ENCODE assay signal across 28 cellular contexts in the genomic region with DNA sequence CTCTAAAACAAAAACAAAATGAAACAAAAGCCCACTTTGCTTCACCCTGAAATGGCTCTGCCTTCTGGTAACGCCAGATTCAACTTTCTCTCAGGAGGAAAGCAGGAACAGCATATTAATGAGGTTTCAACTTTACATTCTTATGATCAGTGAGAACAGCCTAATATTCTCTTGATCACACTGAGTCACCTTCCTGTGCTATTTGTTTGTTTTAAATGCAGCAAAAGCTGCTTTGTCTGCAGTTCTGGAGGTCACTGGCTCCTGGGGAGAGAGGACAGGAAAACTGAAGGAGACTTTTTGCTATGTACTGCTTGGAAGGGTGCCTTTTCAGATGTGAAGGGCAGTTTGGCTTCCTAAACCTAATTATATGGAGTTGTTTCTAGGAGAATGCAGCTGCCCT. TPM values are rescaled to one million over a fixed set of nuclear protein-coding genes. Genes with fewer than 3 reads are reported as not detected.
DNase-seq lines count a peak whose midpoint lies in the region; ATAC-seq, FAIRE-seq and TF ChIP-seq lines count a peak whose summit lies in the region.
"Had no signal": no experiment of that assay in that cellular context is flagged by ENCODE, and none has a peak within 500 bp of the region (broad histone marks: within the 10 kb centered on the region; RNA-seq: fewer than 3 reads in every experiment).

No MANE protein-coding gene starts in this region.

- ATAC-seq in right lobe of liver (peak; percentile 49 to 89 (median 64)), HepG2 (no peak), HG03354 (IDR thresholded peaks at IDR 0.05; ENCODE audit: poor library complexity, severe bottlenecking, unreplicated experiment) (no peak), pancreas (no peak)
- ATAC-seq: A549; esophagus mucosa; naive thymus-derived CD8-positive, alpha-beta T cell; Right ventricle myocardium inferior had no signal

- H3K4me1 ChIP-seq in right lobe of liver (no peaks in the 10 kb centered on the region), HepG2 (ENCODE audit: insufficient read depth, low read length) (no peaks in the 10 kb centered on the region), thyroid gland (peaks cover 3 to 7% of the 10 kb centered on the region in 2 donors), pancreas (no peaks in the 10 kb centered on the region)
- H3K4me1 ChIP-seq: A549 had no signal

- TF ChIP-seq POLR2A in right lobe of liver (IDR thresholded peaks at IDR 0.05) (no peak), HepG2 (IDR thresholded peaks at IDR 0.05; ENCODE audit: insufficient read depth in 1 of 2, low read depth in 2 of 2, low read length in 2 of 2) (no peak), thyroid gland (IDR thresholded peaks at IDR 0.05) (no peak)

- intact Hi-C loops in right lobe of liver (cut with DNase I) (no loop called here), HepG2 (cut with micrococcal nuclease; ENCODE audit: unreplicated experiment) (no loop called here), thyroid gland (cut with DNase I) (no loop called here), pancreas (cut with DNase I) (no loop called here)

- H3K4me2 ChIP-seq in HepG2 (ENCODE audit: low read depth, low read length) = no peak overlapping the region
- H3K4me2 ChIP-seq: A549 had no signal

- DNase-seq in right lobe of liver = no peak
- no peak for DNase-seq in HepG2 (ENCODE audit: low spot score)
- DNase-seq in bronchial epithelial cell (ENCODE audit: low read depth) = peak; percentile 56
- peak; percentile 49 for DNase-seq in iris pigment epithelial cell (ENCODE audit: low read depth)
- peak; percentile 4 to 17 for DNase-seq in thyroid gland
- DNase-seq in islet precursor cell = no peak
- DNase-seq in pancreas = no peak
- DNase-seq: activated CD4-positive, alpha-beta T cell treated with anti-CD3 and anti-CD28 coated beads, Interleukin-2, amount 50 U/mL, for 4 hours; activated naive CD4-positive, alpha-beta T cell; activated T-cell treated with anti-CD3 and anti-CD28 coated beads for 4 hours; anterior cingulate cortex; head of caudate nucleus; mammary epithelial cell; naive thymus-derived CD8-positive, alpha-beta T cell; NCI-H2029 treated with DMSO at 0.1 percent for 48 hours; NCI-H524; stimulated activated CD4-positive, alpha-beta T cell treated with anti-CD3 and anti-CD28 coated beads, Interleukin-15, amount 100 ng/mL, for 24 hours; stimulated activated naive CD4-positive, alpha-beta T cell treated with Interleukin-2 at 50 U/mL for 16 hours; SW 1271; trophoblast cell had no signal

- H3K36me3 ChIP-seq in right lobe of liver = no peaks in the 10 kb centered on the region
- H3K36me3 ChIP-seq in HepG2 (replicated peaks in 1 of 2; ENCODE audit: control insufficient read depth in 1 of 2, insufficient read depth in 2 of 2, low read length in 2 of 2) = no peaks in the 10 kb centered on the region
- H3K36me3 ChIP-seq in bronchial epithelial cell (ENCODE audit: control insufficient read depth, insufficient read depth, low read length) = no peaks in the 10 kb centered on the region
- no peaks in the 10 kb centered on the region for H3K36me3 ChIP-seq in thyroid gland
- no peaks in the 10 kb centered on the region for H3K36me3 ChIP-seq in pancreas
- H3K36me3 ChIP-seq: BLaER1 treated with 17β-estradiol and CSF1 and Interleukin-3, amounts not matched to agents 10 nM and 100 nM had no signal

- TF ChIP-seq RAD21 in HepG2 (CRISPR knock-in tag; IDR thresholded peaks at IDR 0.05) = no peak

- H3K27me3 ChIP-seq in right lobe of liver (no peaks in the 10 kb centered on the region), HepG2 (ENCODE audit: control insufficient read depth in 1 of 2, insufficient read depth in 2 of 2, low read length in 2 of 2) (peaks cover 3 to 8% of the 10 kb centered on the region in 2 experiments; a peak in 2 of 5 replicates), bronchial epithelial cell (ENCODE audit: control insufficient read depth, insufficient read depth, low read length) (no peaks in the 10 kb centered on the region), thyroid gland (no peaks in the 10 kb centered on the region), pancreas (no peaks in the 10 kb centered on the region)
- H3K27me3 ChIP-seq: BLaER1 treated with 17β-estradiol and CSF1 and Interleukin-3, amounts not matched to agents 10 nM and 100 nM had no signal

- H3K9ac ChIP-seq in HepG2 (ENCODE audit: insufficient read depth, low read depth, low read length) = no peak overlapping the region
- H3K9ac ChIP-seq: BLaER1 treated with 17β-estradiol and CSF1 and Interleukin-3, amounts not matched to agents 10 nM and 100 nM had no signal

- H3K4me3 ChIP-seq in right lobe of liver = no peak overlapping the region
- H3K4me3 ChIP-seq in HepG2 (replicated peaks in 1 of 3; ENCODE audit: insufficient read depth in 1 of 3, low read depth in 2 of 3, low read length in 3 of 3) = no peak overlapping the region
- H3K4me3 ChIP-seq in bronchial epithelial cell (ENCODE audit: low read depth, low read length) = no peak overlapping the region
- no peak overlapping the region for H3K4me3 ChIP-seq in thyroid gland (replicated peaks in 1 of 3)
- H3K4me3 ChIP-seq in pancreas = no peak overlapping the region
- H3K4me3 ChIP-seq: A549; BLaER1 treated with 17β-estradiol and CSF1 and Interleukin-3, amounts not matched to agents 10 nM and 100 nM had no signal

- TF ChIP-seq CTCF in right lobe of liver (IDR thresholded peaks at IDR 0.05) = no peak
- TF ChIP-seq CTCF in HepG2 (CRISPR knock-in tag; IDR thresholded peaks at IDR 0.05) = no peak
- TF ChIP-seq CTCF in bronchial epithelial cell (IDR thresholded peaks at IDR 0.05; ENCODE audit: insufficient read depth, low read length, severe bottlenecking) = no peak
- TF ChIP-seq CTCF in thyroid gland (IDR thresholded peaks at IDR 0.05) = no peak
- no peak for TF ChIP-seq CTCF in pancreas (IDR thresholded peaks at IDR 0.05)

- CTCF ChIA-PET in HepG2 (lab: Yijun Ruan, JAX; ENCODE audit: low intra/inter-chr PET ratio, low total read pairs) = no interaction called here

- BruUV-seq in HepG2 (replicated peaks; lab: Mats Ljungman, UMichigan) = no TSS peak

- H2AFZ ChIP-seq in HepG2 (ENCODE audit: low read length) = no peak overlapping the region

- POLR2A ChIA-PET in HepG2 (lab: Yijun Ruan, JAX) = no interaction called here

- H3K79me2 ChIP-seq in HepG2 (ENCODE audit: insufficient read depth, low read length) = no peaks in the 10 kb centered on the region

- H4K20me1 ChIP-seq in HepG2 (ENCODE audit: insufficient read depth, low read length) = no peaks in the 10 kb centered on the region
- H4K20me1 ChIP-seq: BLaER1 treated with 17β-estradiol and CSF1 and Interleukin-3, amounts not matched to agents 10 nM and 100 nM had no signal

- no peak for TF ChIP-seq EP300 in HepG2 (IDR thresholded peaks at IDR 0.05; ENCODE audit: low read depth in 2 of 2, low read length in 2 of 2)
- TF ChIP-seq EP300 in HepG2 (CRISPR knock-in tag; IDR thresholded peaks at IDR 0.05; ENCODE audit: borderline replicate concordance) = no peak

- in situ Hi-C loops in HepG2 (cut with HindIII; ENCODE audit: extremely low pct_ligation_motif_present, low pct_unique_long_range_greater_than_20kb) = no loop called here

- H3K9me3 ChIP-seq in right lobe of liver (no peaks in the 10 kb centered on the region), HepG2 (ENCODE audit: low read length) (no peaks in the 10 kb centered on the region), thyroid gland (no peaks in the 10 kb centered on the region), pancreas (no peaks in the 10 kb centered on the region)
- H3K9me3 ChIP-seq: A549 had no signal

- no peak for FAIRE-seq in HepG2 (lab: Jason Lieb, UNC)
- FAIRE-seq in bronchial epithelial cell (lab: Jason Lieb, UNC) = peak; percentile 18
- FAIRE-seq in pancreas (lab: Jason Lieb, UNC) = no peak
- FAIRE-seq: A549, D721Med, GM12892, keratinocyte had no signal

- no peak overlapping the region for H3K27ac ChIP-seq in right lobe of liver
- no peak overlapping the region for H3K27ac ChIP-seq in HepG2 (ENCODE audit: extremely low read length, insufficient read depth, low read length)
- H3K27ac ChIP-seq in thyroid gland = no peak overlapping the region
- H3K27ac ChIP-seq in pancreas = no peak overlapping the region
- H3K27ac ChIP-seq: A549; BLaER1 treated with 17β-estradiol and CSF1 and Interleukin-3, amounts not matched to agents 10 nM and 100 nM had no signal

- WGBS in right lobe of liver (ENCODE audit: insufficient coverage, low coverage, low lambda C conversion rate, missing lambda C conversion rate) = 83% methylated on average over 1 of the region's 1 CpG
- WGBS in HepG2 (ENCODE audit: low lambda C conversion rate) = 17% methylated on average over 1 of the region's 1 CpG
- 38 to 53% methylated on average over 1 of the region's 1 CpG for WGBS in thyroid gland, 2 donors
- WGBS in pancreas, 2 donors = 84 to 88% methylated on average over 1 of the region's 1 CpG

RNA-seq across cellular contexts. Expression of a gene that starts 48.1 kb away (rescaled TPM):
- 10 to 100 TPM; 23.4 to 39.7 (median 30.7) TPM for total RNA-seq in right lobe of liver
- total RNA-seq in HepG2 (2016; rRNA removed; fragmentation: Illumina TruSeq; extraction: Trizol) = 72.9 and 90.9 TPM in 2 replicates
- total RNA-seq in HepG2 (2016; cell fraction: cytosol; rRNA removed; fragmentation: Illumina TruSeq; extraction: Trizol; ENCODE audit: low read depth) = 25.5 and 35.2 TPM in 2 replicates
- 69.4 and 92.2 TPM in 2 replicates for total RNA-seq in HepG2 (2016; cell fraction: insoluble cytoplasmic fraction; rRNA removed; fragmentation: Illumina TruSeq; extraction: Trizol)
- total RNA-seq in HepG2 (2016; cell fraction: membrane; rRNA removed; fragmentation: Illumina TruSeq; extraction: Trizol) = 30.3 and 34.9 TPM in 2 replicates
- total RNA-seq in HepG2 (2016; cell fraction: nucleus; rRNA removed; fragmentation: Illumina TruSeq; extraction: Trizol) = 42.6 and 48.2 TPM in 2 replicates
- polyA plus RNA-seq in HepG2 (2011; rRNA removed) = 21.7 and 22.3 TPM in 2 replicates
- polyA plus RNA-seq in HepG2 (2011; cell fraction: cytosol; rRNA removed) = 15.8 and 20.9 TPM in 2 replicates
- 11.6 and 12.2 TPM in 2 replicates for polyA plus RNA-seq in HepG2 (2011; cell fraction: nucleus; rRNA removed)
- polyA plus RNA-seq in HepG2 (2012) = 28.4 and 34.4 TPM in 2 replicates
- 20.6 and 23.8 TPM in 2 replicates for polyA plus RNA-seq in HepG2 (2016; cell fraction: cytosol; fragmentation: Illumina TruSeq; extraction: Trizol; ENCODE audit: low read depth)
- polyA plus RNA-seq in HepG2 (2016; cell fraction: insoluble cytoplasmic fraction; fragmentation: Illumina TruSeq; extraction: Trizol; ENCODE audit: low read depth) = 91.3 and 92.9 TPM in 2 replicates
- 26.4 TPM in 2 replicates for polyA plus RNA-seq in HepG2 (2016; cell fraction: membrane; fragmentation: Illumina TruSeq; extraction: Trizol; ENCODE audit: low read depth)
- polyA plus RNA-seq in HepG2 (2016; cell fraction: nucleus; fragmentation: Illumina TruSeq; extraction: Trizol; ENCODE audit: insufficient read depth, low read depth) = 43.8 and 45.2 TPM in 2 replicates
- polyA minus RNA-seq in HepG2 (2011; rRNA and poly(A)+ RNA removed; ENCODE audit: low replicate concordance) = 13.0 and 31.5 TPM in 2 replicates
- 23.0 and 28.8 TPM in 2 replicates for polyA minus RNA-seq in HepG2 (2011; cell fraction: cytosol; rRNA and poly(A)+ RNA removed)
- polyA minus RNA-seq in HepG2 (2011; cell fraction: nucleus; rRNA and poly(A)+ RNA removed) = 37.3 and 46.0 TPM in 2 replicates
- total RNA-seq in bronchial epithelial cell = 12.9 and 15.2 TPM in 2 replicates
- total RNA-seq in thyroid gland = 10 to 100 TPM; 18.9 to 28.6 (median 25.9) TPM
- total RNA-seq in pancreas = 1 to 10 TPM; 3.6 to 8.8 (median 6.4) TPM
- 1 to 10 TPM; 3.7 to 8.4 TPM for polyA plus RNA-seq in pancreas

RNA-seq across cellular contexts. Expression of a gene that starts 48.2 kb away (rescaled TPM):
- 1 to 10 TPM; 4.1 to 6.4 (median 4.8) TPM for total RNA-seq in right lobe of liver
- total RNA-seq in HepG2 (2016; rRNA removed; fragmentation: Illumina TruSeq; extraction: Trizol) = 14.6 and 14.8 TPM in 2 replicates
- total RNA-seq in HepG2 (2016; cell fraction: cytosol; rRNA removed; fragmentation: Illumina TruSeq; extraction: Trizol; ENCODE audit: low read depth) = 4.4 and 5.2 TPM in 2 replicates
- 14.9 and 15.5 TPM in 2 replicates for total RNA-seq in HepG2 (2016; cell fraction: insoluble cytoplasmic fraction; rRNA removed; fragmentation: Illumina TruSeq; extraction: Trizol)
- 7.5 and 7.6 TPM in 2 replicates for total RNA-seq in HepG2 (2016; cell fraction: membrane; rRNA removed; fragmentation: Illumina TruSeq; extraction: Trizol)
- 26.3 and 29.2 TPM in 2 replicates for total RNA-seq in HepG2 (2016; cell fraction: nucleus; rRNA removed; fragmentation: Illumina TruSeq; extraction: Trizol)
- 6.3 and 8.3 TPM in 2 replicates for polyA plus RNA-seq in HepG2 (2011; rRNA removed)
- 2.2 and 3.6 TPM in 2 replicates for polyA plus RNA-seq in HepG2 (2011; cell fraction: cytosol; rRNA removed)
- 8.5 and 12.4 TPM in 2 replicates for polyA plus RNA-seq in HepG2 (2011; cell fraction: nucleus; rRNA removed)
- polyA plus RNA-seq in HepG2 (2012) = 7.4 and 8.7 TPM in 2 replicates
- 2.6 and 3.2 TPM in 2 replicates for polyA plus RNA-seq in HepG2 (2016; cell fraction: cytosol; fragmentation: Illumina TruSeq; extraction: Trizol; ENCODE audit: low read depth)
- 11.6 and 12.8 TPM in 2 replicates for polyA plus RNA-seq in HepG2 (2016; cell fraction: insoluble cytoplasmic fraction; fragmentation: Illumina TruSeq; extraction: Trizol; ENCODE audit: low read depth)
- 5.4 and 5.6 TPM in 2 replicates for polyA plus RNA-seq in HepG2 (2016; cell fraction: membrane; fragmentation: Illumina TruSeq; extraction: Trizol; ENCODE audit: low read depth)
- 25.9 and 28.2 TPM in 2 replicates for polyA plus RNA-seq in HepG2 (2016; cell fraction: nucleus; fragmentation: Illumina TruSeq; extraction: Trizol; ENCODE audit: insufficient read depth, low read depth)
- 3.6 and 5.3 TPM in 2 replicates for polyA minus RNA-seq in HepG2 (2011; rRNA and poly(A)+ RNA removed; ENCODE audit: low replicate concordance)
- polyA minus RNA-seq in HepG2 (2011; cell fraction: cytosol; rRNA and poly(A)+ RNA removed) = 3.2 and 4.1 TPM in 2 replicates
- 45.4 and 49.6 TPM in 2 replicates for polyA minus RNA-seq in HepG2 (2011; cell fraction: nucleus; rRNA and poly(A)+ RNA removed)
- total RNA-seq in bronchial epithelial cell = 10.5 and 11.8 TPM in 2 replicates
- total RNA-seq in thyroid gland = 10 to 100 TPM in 2 of 4 donors, 1 to 10 TPM in 2; 9.0 to 18.9 (median 11.1) TPM
- total RNA-seq in pancreas = 1 to 10 TPM; 2.0 to 4.9 (median 2.5) TPM
- 1 to 10 TPM; 2.2 to 3.0 TPM for polyA plus RNA-seq in pancreas

Comparison
In these comparisons a context has a peak if more than half of its experiments do, and no peak if none do; other contexts are left out.
1. ATAC-seq: peak in right lobe of liver (4 of 4); none in HepG2 (single experiment), HG03354 (single experiment) and pancreas (0 of 4).
2. DNase-seq: peak in bronchial epithelial cell (single experiment), iris pigment epithelial cell (single experiment) and thyroid gland (2 of 2); none in right lobe of liver (0 of 3), HepG2 (single experiment), islet precursor cell (single experiment) and pancreas (0 of 6).